12 cellular contexts compared by ENCODE assay signal in genomic region chr11:65115361-65116082, GRCh38. TPM values are rescaled to one million over a fixed set of nuclear protein-coding genes. Genes with fewer than 3 reads are reported as not detected.
DNase-seq lines count a peak whose midpoint lies in the region; FAIRE-seq and TF ChIP-seq lines count a peak whose summit lies in the region.
"Had no signal": no experiment of that assay in that cellular context is flagged by ENCODE, and none has a peak within 500 bp of the region (broad histone marks: within the 10 kb centered on the region; RNA-seq: fewer than 3 reads in every experiment).

No MANE protein-coding gene starts in this region.

- POLR2A ChIA-PET in OCI-LY7 (lab: Charles Lee), result interaction anchor here (1.0 to 1.5 kb wide), 2 partner anchors 15 to 16 kb away, joined by 4 to 6 read pairs; no protein-coding TSS in a partner anchor

- peaks cover 66% of the 10 kb centered on the region for H3K36me3 ChIP-seq in OCI-LY7 (ENCODE audit: insufficient read depth, low read length)
- H3K36me3 ChIP-seq in effector memory CD4-positive, alpha-beta T cell (ENCODE audit: control insufficient read depth, insufficient read depth, low read length), result peaks cover 34% of the 10 kb centered on the region

- TSS peak; percentile 38 for BruUV-seq in OCI-LY7 (replicated peaks; lab: Mats Ljungman, UMichigan)

- peak; percentile 48; the same call in 1 of the 2 replicates for TF ChIP-seq POLR2A in GM12891 (IDR thresholded peaks at IDR 0.05; ENCODE audit: low read depth, low read length)

- peak overlapping the region; percentile 80 for H3K4me2 ChIP-seq in OCI-LY7 (ENCODE audit: low read length)

- H3K9me2 ChIP-seq in OCI-LY7 (ENCODE audit: insufficient read depth, low read length), result no peaks in the 10 kb centered on the region

- FAIRE-seq in GM12891 (lab: Jason Lieb, UNC) (no peak), RCC 7860 (lab: Jason Lieb, UNC) (no peak)
- FAIRE-seq: endothelial cell of umbilical vein, TTC549 had no signal

- intact Hi-C loops in OCI-LY7 (cut with micrococcal nuclease; ENCODE audit: unreplicated experiment) (loop anchor here (10.0 kb wide), 1 partner anchor 341 kb away; the partner anchor contains the start of gene SF1), posterior vena cava (cut with DNase I) (no loop called here)

- DNase-seq in GM12891 (ENCODE audit: insufficient read length, low spot score), result no peak
- no peak for DNase-seq in OCI-LY7 (ENCODE audit: low spot score)
- no peak for DNase-seq in effector memory CD4-positive, alpha-beta T cell
- DNase-seq in posterior vena cava (ENCODE audit: low spot score), result peak; percentile 76
- DNase-seq in RCC 7860 (ENCODE audit: low spot score), result no peak
- DNase-seq in GM03348 (ENCODE audit: low spot score), result no peak
- no peak for DNase-seq in NCI-H1105 (lab: John Stamatoyannopoulos, UW)
- DNase-seq: amygdala, Kasumi-1, NCI-H69 had no signal

- peak overlapping the region; percentile 81 for H3K4me3 ChIP-seq in OCI-LY7 (ENCODE audit: low read depth, low read length, poor library complexity, severe bottlenecking)
- no peak overlapping the region for H3K4me3 ChIP-seq in effector memory CD4-positive, alpha-beta T cell (ENCODE audit: insufficient read depth, low read depth, low read length, poor library complexity, severe bottlenecking)

- peaks cover 74% of the 10 kb centered on the region for H3K4me1 ChIP-seq in OCI-LY7 (ENCODE audit: insufficient read depth, low read length, poor library complexity, severe bottlenecking)
- H3K4me1 ChIP-seq in effector memory CD4-positive, alpha-beta T cell (ENCODE audit: control insufficient read depth, insufficient read depth, low read length, poor library complexity, severe bottlenecking), result peaks cover 44% of the 10 kb centered on the region

- peaks cover 16% of the 10 kb centered on the region; the same call in 1 of the 2 replicates for H4K20me1 ChIP-seq in OCI-LY7 (ENCODE audit: insufficient read depth, low read length)

- no peak for TF ChIP-seq CTCF in OCI-LY7 (conservative IDR thresholded peaks at IDR 0.05; ENCODE audit: low read length)

- H3K9me3 ChIP-seq in OCI-LY7 (ENCODE audit: low read length), result no peaks in the 10 kb centered on the region
- H3K9me3 ChIP-seq in effector memory CD4-positive, alpha-beta T cell (ENCODE audit: control insufficient read depth, low read length), result no peaks in the 10 kb centered on the region

- CTCF ChIA-PET in OCI-LY7 (lab: Charles Lee; ENCODE audit: unreplicated experiment), result no interaction called here

- no peak overlapping the region for H2AFZ ChIP-seq in OCI-LY7 (ENCODE audit: low read length)

- H3K27ac ChIP-seq in OCI-LY7 (ENCODE audit: low read depth, low read length, poor library complexity, severe bottlenecking), result no peak overlapping the region
- peak overlapping the region; percentile 18 for H3K27ac ChIP-seq in effector memory CD4-positive, alpha-beta T cell (ENCODE audit: insufficient read depth, low read length, poor library complexity, severe bottlenecking)

- H3K27me3 ChIP-seq in effector memory CD4-positive, alpha-beta T cell (replicated peaks; ENCODE audit: control insufficient read depth, insufficient read depth, low read length, poor library complexity, severe bottlenecking), result no peaks in the 10 kb centered on the region

- peaks cover 32% of the 10 kb centered on the region for H3K79me2 ChIP-seq in OCI-LY7 (ENCODE audit: insufficient read depth, low read depth, low read length)

TF ChIP-seq in GM12891, 5 proteins besides CTCF, POLR2A, EP300 and RAD21:
- TF ChIP-seq POLR2AphosphoS5 (IDR thresholded peaks at IDR 0.05; ENCODE audit: low read depth, low read length), result peak; percentile 52
- TF ChIP-seq POU2F2 (IDR thresholded peaks at IDR 0.05; ENCODE audit: low read depth, low read length), result no peak

RNA-seq across cellular contexts. Expression of gene ZNHIT2, which starts 2.0 kb away (rescaled TPM):
- polyA plus RNA-seq in GM12891 (2012; ENCODE audit: low read depth, missing spikeins), result 7.5 TPM
- total RNA-seq in OCI-LY7 (2014; rRNA removed; shearing (Covaris generic)), result 29.9 and 32.4 TPM in 2 replicates
- total RNA-seq in OCI-LY7 (2022) (10.7 and 11.5 TPM in 2 replicates), posterior vena cava (1 to 10 TPM; 6.0 to 6.3 TPM)

RNA-seq across cellular contexts. Expression of gene TM7SF2, which starts 3.9 kb away (rescaled TPM):
- 20.1 TPM for polyA plus RNA-seq in GM12891 (2012; ENCODE audit: low read depth, missing spikeins)
- total RNA-seq in OCI-LY7 (2014; rRNA removed; shearing (Covaris generic)), result 25.8 and 30.1 TPM in 2 replicates
- total RNA-seq in OCI-LY7 (2022) (46.7 and 54.1 TPM in 2 replicates), posterior vena cava (1 to 10 TPM; 3.1 to 4.0 TPM)

RNA-seq across cellular contexts. Expression of gene FAU, which starts 6.4 kb away (rescaled TPM):
- 1,748 TPM for polyA plus RNA-seq in GM12891 (2012; ENCODE audit: low read depth, missing spikeins)
- total RNA-seq in OCI-LY7 (2014; rRNA removed; shearing (Covaris generic)), result 1,573 and 1,628 TPM in 2 replicates
- total RNA-seq in OCI-LY7 (2022), result 1,401 and 1,406 TPM in 2 replicates
- 100 to 1,000 TPM; 725 to 753 TPM for total RNA-seq in posterior vena cava

RNA-seq across cellular contexts. Expression of gene MRPL49, which starts 6.6 kb away (rescaled TPM):
- polyA plus RNA-seq in GM12891 (2012; ENCODE audit: low read depth, missing spikeins), result 37.7 TPM
- 81.6 and 83.2 TPM in 2 replicates for total RNA-seq in OCI-LY7 (2014; rRNA removed; shearing (Covaris generic))
- total RNA-seq in OCI-LY7 (2022) (65.2 and 67.2 TPM in 2 replicates), posterior vena cava (10 to 100 TPM; 34.1 to 39.3 TPM)

RNA-seq across cellular contexts. Expression of gene SYVN1, which starts 18.8 kb away (rescaled TPM):
- 33.3 TPM for polyA plus RNA-seq in GM12891 (2012; ENCODE audit: low read depth, missing spikeins)
- total RNA-seq in OCI-LY7 (2014; rRNA removed; shearing (Covaris generic)), result 102 and 134 TPM in 2 replicates
- total RNA-seq in OCI-LY7 (2022) (310 and 320 TPM in 2 replicates), posterior vena cava (10 to 100 TPM; 52.7 to 57.0 TPM)

Comparison
In these comparisons a context has a peak if more than half of its experiments do, and no peak if none do; other contexts are left out.
1. RNA of gene TM7SF2, which starts 3.9 kb away (total RNA-seq): 25.8 to 54.1 TPM in OCI-LY7; 3.1 to 4.0 TPM in posterior vena cava; every median in the first group is over 4 times any median in the second.